ENCODE assay signal across 27 cellular contexts in genomic region chr2:75563591-75563990, GRCh38. TPM values are rescaled to one million over a fixed set of nuclear protein-coding genes. Genes with fewer than 3 reads are reported as not detected.
"Had no signal": no experiment of that assay in that cellular context is flagged by ENCODE, and none has a peak within 500 bp of the region (broad histone marks: within the 10 kb centered on the region; RNA-seq: fewer than 3 reads in every experiment).

No MANE protein-coding gene starts in this region.

- H3K27ac ChIP-seq: epithelial cell of prostate, gastrocnemius medialis, neural progenitor cell, parathyroid adenoma, right lobe of liver, stomach, thyroid gland, vagina had no signal

- H3K9me3 ChIP-seq: gastrocnemius medialis, mucosa of descending colon, right lobe of liver, stomach, thyroid gland, vagina had no signal

- H3K4me3 Mint-ChIP-seq: dendritic cell treated with granulocyte-macrophage colony-stimulating factor and Interleukin-4, amounts not matched to agents 40 ng/mL and 50 ng/mL, for 4 days; endodermal cell; mesothelial cell of epicardium; naive B cell; neural progenitor cell; stimulated activated naive B cell treated with anti-CD40 and anti-IgM and Interleukin-4, amounts not matched to agents 10 μg/mL and 1 μg/mL and 100 μg/mL, for 72 hours had no signal

- H3K4me1 ChIP-seq: parathyroid adenoma had no signal

- H3K27me3 ChIP-seq: right lobe of liver, thyroid gland, vagina had no signal

- ATAC-seq: esophagus mucosa, gastrocnemius medialis, left lobe of liver, mucosa of descending colon, right lobe of liver had no signal

- H3K4me3 ChIP-seq: gastrocnemius medialis, mucosa of descending colon, neural progenitor cell, right lobe of liver, stomach, thyroid gland, vagina had no signal

- H3K36me3 ChIP-seq: gastrocnemius medialis, neural progenitor cell, right lobe of liver, stomach, thyroid gland, vagina had no signal

- H3K9me3 Mint-ChIP-seq: dendritic cell treated with granulocyte-macrophage colony-stimulating factor and Interleukin-4, amounts not matched to agents 40 ng/mL and 50 ng/mL, for 4 days; endodermal cell; mesothelial cell of epicardium; nephron; neural progenitor cell; stimulated activated naive B cell treated with anti-CD40 and anti-IgM and Interleukin-4, amounts not matched to agents 10 μg/mL and 1 μg/mL and 100 μg/mL, for 72 hours had no signal

- H3K27ac Mint-ChIP-seq: dendritic cell treated with granulocyte-macrophage colony-stimulating factor and Interleukin-4, amounts not matched to agents 40 ng/mL and 50 ng/mL, for 4 days; endodermal cell; mesothelial cell of epicardium; naive B cell; neural progenitor cell; progenitor cell of endocrine pancreas; stimulated activated naive B cell treated with anti-CD40 and anti-IgM and Interleukin-4, amounts not matched to agents 10 μg/mL and 1 μg/mL and 100 μg/mL, for 72 hours had no signal

- DNase-seq: effector CD8-positive, alpha-beta T cell; endodermal cell; foreskin fibroblast; gastrocnemius medialis; head of caudate nucleus; kidney; mesenchymal stem cell; mucosa of descending colon; naive B cell; right lobe of liver; small intestine; stimulated activated CD4-positive, alpha-beta T cell treated with anti-CD3 and anti-CD28 coated beads, Interleukin-15, amount 100 ng/mL, for 24 hours; stimulated activated CD4-positive, alpha-beta T cell treated with anti-CD3 and anti-CD28 coated beads, Interleukin-2, amount 100 ng/mL, for 48 hours; stimulated activated naive B cell treated with anti-CD40 and anti-IgM and Interleukin-4, amounts not matched to agents 10 μg/mL and 1 μg/mL and 100 μg/mL, for 72 hours; stomach; thyroid gland; trophoblast cell had no signal

- H3K36me3 Mint-ChIP-seq: mesothelial cell of epicardium; naive B cell; neural progenitor cell; stimulated activated naive B cell treated with anti-CD40 and anti-IgM and Interleukin-4, amounts not matched to agents 10 μg/mL and 1 μg/mL and 100 μg/mL, for 72 hours had no signal

RNA-seq across cellular contexts. Expression of gene EVA1A, which starts 2.9 kb away (rescaled TPM):
- total RNA-seq: vagina had no signal
